In the genomic region with DNA sequence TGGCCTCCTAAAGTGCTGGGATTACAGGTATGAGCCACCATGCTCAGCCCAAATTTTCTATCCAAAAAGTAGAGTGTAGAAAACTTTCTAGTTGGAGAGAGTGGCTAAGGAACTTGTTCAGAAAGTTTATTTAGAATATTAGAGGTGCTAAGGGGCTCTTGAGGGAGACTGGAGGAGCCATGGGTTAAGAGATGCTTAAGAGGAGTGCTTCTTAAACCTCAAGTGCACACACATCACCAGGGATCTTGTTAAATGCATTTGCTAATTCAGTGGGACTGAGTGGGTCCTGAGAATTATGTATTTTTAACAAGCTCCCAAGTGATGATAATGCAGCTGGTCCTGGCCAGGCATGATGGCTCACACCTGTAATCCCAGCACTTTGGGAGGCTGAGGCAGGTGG, we compare ENCODE assay signal across 27 cellular contexts.
"Had no signal": no experiment of that assay in that cellular context is flagged by ENCODE, and none has a peak within 500 bp of the region (broad histone marks: within the 10 kb centered on the region; RNA-seq: fewer than 3 reads in every experiment).

No MANE protein-coding gene starts in this region.

- H3K4me1 ChIP-seq: ascending aorta, breast epithelium, colonic mucosa had no signal

- H3K27ac ChIP-seq: ascending aorta, breast epithelium, cardiac muscle cell, colonic mucosa, WERI-Rb-1 had no signal

- DNase-seq: activated B cell treated with CpG ODN at 0.5 μM for 24 hours; activated CD4-positive, alpha-beta T cell treated with anti-CD3 and anti-CD28 coated beads, Interleukin-2, amount 50 U/mL, for 1 hour; activated CD4-positive, alpha-beta T cell treated with anti-CD3 and anti-CD28 coated beads, Interleukin-2, amount 50 U/mL, for 48 hours; activated CD8-positive, alpha-beta memory T cell treated with anti-CD3 and anti-CD28 coated beads for 24 hours; activated CD8-positive, alpha-beta memory T cell treated with anti-CD3 and anti-CD28 coated beads, Interleukin-2, amount 50 U/mL, for 4 hours; activated gamma-delta T cell; activated naive CD4-positive, alpha-beta T cell; activated naive CD4-positive, alpha-beta T cell treated with anti-CD3 and anti-CD28 coated beads, Interleukin-2, amount 10 ng/mL, durations not matched to agents 7 days and 5 days; activated naive CD8-positive, alpha-beta T cell treated with anti-CD3 and anti-CD28 coated beads, Interleukin-2, amount 10 ng/mL, durations not matched to agents 7 days and 5 days; activated T-cell treated with anti-CD3 and anti-CD28 coated beads for 4 hours; activated T-cell treated with anti-CD3 and anti-CD28 coated beads, Interleukin-2, amount 50 U/mL, for 24 hours; activated T-cell treated with anti-CD3 and anti-CD28 coated beads, Interleukin-2, amount 50 U/mL, for 72 hours; central memory CD4-positive, alpha-beta T cell; cerebellar nuclear complex; colonic mucosa; effector CD8-positive, alpha-beta T cell; foreskin fibroblast; head of caudate nucleus; hippocampal formation; T1000; WERI-Rb-1 had no signal

- H3K9me3 ChIP-seq: ascending aorta, breast epithelium, colonic mucosa had no signal

- H3K36me3 ChIP-seq: ascending aorta, breast epithelium, cardiac muscle cell, colonic mucosa, WERI-Rb-1 had no signal

- ATAC-seq: activated CD4-positive, CD25-positive, alpha-beta regulatory T cell treated with anti-CD3 and anti-CD28 coated beads, Interleukin-2, amount 50 U/mL, for 24 hours; activated CD8-positive, alpha-beta T cell treated with anti-CD3 and anti-CD28 coated beads for 36 hours; activated naive CD4-positive, alpha-beta T cell treated with anti-CD3 and anti-CD28 coated beads, Interleukin-2, amount 50 U/mL, for 72 hours; activated T-cell treated with anti-CD3 and anti-CD28 coated beads, Interleukin-2, amount 50 U/mL, for 72 hours had no signal

- H3K4me3 ChIP-seq: ascending aorta, breast epithelium, cardiac muscle cell, colonic mucosa had no signal

- H3K27me3 ChIP-seq: ascending aorta, breast epithelium, cardiac muscle cell, colonic mucosa had no signal
